Comparison of ENCODE assay signal across 18 cellular contexts in the genomic region with DNA sequence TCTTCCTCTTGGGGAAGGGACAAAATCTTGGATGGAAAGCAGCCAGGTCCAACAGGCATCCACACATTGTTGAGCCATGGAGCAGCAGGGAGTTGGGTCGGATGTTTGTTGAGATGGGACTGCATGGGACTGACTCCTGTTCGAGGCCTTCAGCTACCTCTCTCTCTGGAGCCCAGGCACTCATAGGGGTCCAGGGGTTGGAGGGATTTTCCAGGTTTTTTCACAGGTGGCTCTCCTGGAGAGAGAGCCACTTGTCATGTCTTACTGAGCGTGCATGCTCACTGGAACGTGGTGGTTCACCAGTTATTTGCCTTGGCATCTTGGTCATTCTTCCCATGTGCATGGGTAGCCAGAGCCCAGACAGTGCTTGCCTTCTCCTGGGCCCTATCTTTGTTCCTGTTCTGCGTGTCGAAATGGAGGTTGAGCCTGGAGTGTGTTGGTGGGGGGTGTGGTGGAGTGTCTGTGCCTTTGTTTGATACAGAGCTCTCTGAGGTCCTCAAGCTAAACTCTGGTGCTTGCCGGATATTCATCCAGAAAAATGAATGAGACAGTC.
A peak's percentile ranks its signal among the peaks of the same experiment; 100 is the strongest.
DNase-seq lines count a peak whose midpoint lies in the region; ATAC-seq and TF ChIP-seq lines count a peak whose summit lies in the region.
"Had no signal": no experiment of that assay in that cellular context is flagged by ENCODE, and none has a peak within 500 bp of the region (broad histone marks: within the 10 kb centered on the region; RNA-seq: fewer than 3 reads in every experiment).

No MANE protein-coding gene starts in this region.

- H3K4me1 Mint-ChIP-seq in activated CD8-positive, alpha-beta memory T cell treated with anti-CD3 and anti-CD28 coated beads, Interleukin-2, amount 10 ng/mL, durations not matched to agents 7 days and 5 days = peaks cover 16% of the 10 kb centered on the region

- no peak for TF ChIP-seq EP300 in transverse colon (IDR thresholded peaks at IDR 0.05; ENCODE audit: low read depth)

- H3K4me3 ChIP-seq in transverse colon = no peak overlapping the region
- H3K4me3 ChIP-seq: GM12878, K562 had no signal

- ATAC-seq in activated CD8-positive, alpha-beta memory T cell treated with anti-CD3 and anti-CD28 coated beads, Interleukin-2, amount 10 ng/mL, durations not matched to agents 7 days and 5 days = no peak
- ATAC-seq in GM19452 (IDR thresholded peaks at IDR 0.05; ENCODE audit: unreplicated experiment) (no peak), GM21825 (IDR thresholded peaks at IDR 0.05; ENCODE audit: unreplicated experiment) (no peak)
- ATAC-seq: Panc1 had no signal

- no peak for TF ChIP-seq CTCF in transverse colon (IDR thresholded peaks at IDR 0.05)

- H3K36me3 ChIP-seq in transverse colon = no peaks in the 10 kb centered on the region
- H3K36me3 ChIP-seq: BE2C had no signal

- no peaks in the 10 kb centered on the region for H3K27me3 ChIP-seq in transverse colon
- H3K27me3 ChIP-seq: BE2C had no signal

- no peak overlapping the region for H3K27ac Mint-ChIP-seq in activated CD8-positive, alpha-beta memory T cell treated with anti-CD3 and anti-CD28 coated beads, Interleukin-2, amount 10 ng/mL, durations not matched to agents 7 days and 5 days
- H3K27ac Mint-ChIP-seq: HFFc6 had no signal

- H3K27me3 Mint-ChIP-seq in activated CD8-positive, alpha-beta memory T cell treated with anti-CD3 and anti-CD28 coated beads, Interleukin-2, amount 10 ng/mL, durations not matched to agents 7 days and 5 days = no peaks in the 10 kb centered on the region
- H3K27me3 Mint-ChIP-seq: CD4-positive, CD25-positive, alpha-beta regulatory T cell had no signal

- peaks cover 7% of the 10 kb centered on the region for H3K36me3 Mint-ChIP-seq in activated CD8-positive, alpha-beta memory T cell treated with anti-CD3 and anti-CD28 coated beads, Interleukin-2, amount 10 ng/mL, durations not matched to agents 7 days and 5 days

- no peaks in the 10 kb centered on the region for H3K9me3 ChIP-seq in transverse colon
- H3K9me3 ChIP-seq: BE2C had no signal

- 79% methylated on average over 7 of the region's 7 CpGs; no CpG with 5 or more reads in 1 of the 2 donors for WGBS in transverse colon (ENCODE audit: low coverage in 1 of 2), 2 donors

- H3K4me3 Mint-ChIP-seq in activated CD8-positive, alpha-beta memory T cell treated with anti-CD3 and anti-CD28 coated beads, Interleukin-2, amount 10 ng/mL, durations not matched to agents 7 days and 5 days = no peak overlapping the region
- H3K4me3 Mint-ChIP-seq: HFFc6 had no signal

- no peak overlapping the region for H3K27ac ChIP-seq in transverse colon

- in situ Hi-C loops in transverse colon (cut with MboI; ENCODE audit: low pct_ligation_motif_present in 1 of 4, low pct_unique_long_range_greater_than_20kb in 1 of 4, low sequenced_read_pairs in 3 of 4) = loop anchor here in 1 of 4 donors (25.0 kb wide), 1 partner anchor 198 kb away; the partner anchor contains the start of gene SPIN3

- H3K4me1 ChIP-seq in transverse colon = no peaks in the 10 kb centered on the region
- H3K4me1 ChIP-seq: BE2C had no signal

- CTCF ChIA-PET in activated CD8-positive, alpha-beta memory T cell treated with anti-CD3 and anti-CD28 coated beads, Interleukin-2, amount 10 ng/mL, durations not matched to agents 7 days and 5 days (lab: Charles Lee) = interaction anchor here (0.8 kb wide), 1 partner anchor 189 kb away, joined by 4 read pairs; no protein-coding TSS in a partner anchor

- intact Hi-C loops in transverse colon (cut with DNase I; ENCODE audit: low total_unique reads) = no loop called here

- TF ChIP-seq POLR2A in transverse colon (IDR thresholded peaks at IDR 0.05) = no peak

- peak; percentile 2 for DNase-seq in activated effector memory CD4-positive, alpha-beta T cell treated with anti-CD3 and anti-CD28 coated beads, Interleukin-2, amount 50 U/mL, for 16 hours
- no peak for DNase-seq in activated effector memory CD4-positive, alpha-beta T cell treated with Interleukin-2 at 50 U/mL for 16 hours
- peak; percentile 7 for DNase-seq in activated CD8-positive, alpha-beta memory T cell treated with anti-CD3 and anti-CD28 coated beads, Interleukin-2, amount 10 ng/mL, durations not matched to agents 7 days and 5 days
- peak; percentile 59 for DNase-seq in mesenteric fat pad (ENCODE audit: low spot score)
- peak; percentile 2 for DNase-seq in transverse colon
- DNase-seq: BE2C, DMS153, H7, NCI-H1105 treated with DMSO at 0.1 percent for 48 hours, NCI-H1694, NCI-H2081 treated with DMSO at 0.1 percent for 48 hours had no signal

- H3K9me3 Mint-ChIP-seq in activated CD8-positive, alpha-beta memory T cell treated with anti-CD3 and anti-CD28 coated beads, Interleukin-2, amount 10 ng/mL, durations not matched to agents 7 days and 5 days (ENCODE audit: low read depth) = no peaks in the 10 kb centered on the region
- H3K9me3 Mint-ChIP-seq: CD4-positive, CD25-positive, alpha-beta regulatory T cell; HFFc6 had no signal
